In genomic region chr2:45128580-45128997, GRCh38 we compare ENCODE assay signal across 1 cellular context.
TF ChIP-seq lines count a peak whose summit lies in the region.

No MANE protein-coding gene starts in this region.

TF ChIP-seq in HEK293, 187 proteins besides CTCF, POLR2A, EP300 and RAD21 (continued from another document and continues in another):
- no peak for TF ChIP-seq ZBTB11 (tag by site-specific recombination; conservative IDR thresholded peaks at IDR 0.05; ENCODE audit: low read depth)
- no peak for TF ChIP-seq ZSCAN16 (tag by site-specific recombination; IDR thresholded peaks at IDR 0.05)
- TF ChIP-seq ZNF214 (tag by site-specific recombination; IDR thresholded peaks at IDR 0.05; ENCODE audit: borderline replicate concordance): no peak
- TF ChIP-seq ZBTB10 (tag by site-specific recombination; IDR thresholded peaks at IDR 0.05): no peak
- no peak for TF ChIP-seq PRDM2 (tag by site-specific recombination; IDR thresholded peaks at IDR 0.05; ENCODE audit: borderline replicate concordance)
- TF ChIP-seq, protein P1, sequence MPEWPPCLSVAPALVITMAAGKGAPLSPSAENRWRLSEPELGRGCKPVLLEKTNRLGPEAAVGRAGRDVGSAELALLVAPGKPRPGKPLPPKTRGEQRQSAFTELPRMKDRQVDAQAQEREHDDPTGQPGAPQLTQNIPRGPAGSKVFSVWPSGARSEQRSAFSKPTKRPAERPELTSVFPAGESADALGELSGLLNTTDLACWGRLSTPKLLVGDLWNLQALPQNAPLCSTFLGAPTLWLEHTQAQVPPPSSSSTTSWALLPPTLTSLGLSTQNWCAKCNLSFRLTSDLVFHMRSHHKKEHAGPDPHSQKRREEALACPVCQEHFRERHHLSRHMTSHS (tag by site-specific recombination; IDR thresholded peaks at IDR 0.05): no peak
- TF ChIP-seq ZNF132 (tag by site-specific recombination; IDR thresholded peaks at IDR 0.05; ENCODE audit: borderline replicate concordance): no peak
- no peak for TF ChIP-seq ZNF791 (tag by site-specific recombination; IDR thresholded peaks at IDR 0.05)
- peak; percentile 60 for TF ChIP-seq ZBTB17 (tag by site-specific recombination; IDR thresholded peaks at IDR 0.05)
- peak; percentile 70; the same call in 1 of the 2 replicates for TF ChIP-seq ZNF639 (tag by site-specific recombination; IDR thresholded peaks at IDR 0.05)
- TF ChIP-seq ZNF350 (tag by site-specific recombination; IDR thresholded peaks at IDR 0.05): no peak
- TF ChIP-seq ZNF366 (tag by site-specific recombination; conservative IDR thresholded peaks at IDR 0.05): peak; percentile 76
- TF ChIP-seq REPIN1 (tag by site-specific recombination; IDR thresholded peaks at IDR 0.05; ENCODE audit: low read depth): no peak
- TF ChIP-seq GFI1B (tag by site-specific recombination; IDR thresholded peaks at IDR 0.05): no peak
- TF ChIP-seq ZFP37 (tag by site-specific recombination; IDR thresholded peaks at IDR 0.05): 0 out of 2 replicates have a peak, but pooled peaks have one; percentile 39
- TF ChIP-seq ZNF548 (tag by site-specific recombination; IDR thresholded peaks at IDR 0.05): no peak
- TF ChIP-seq ZNF394 (tag by site-specific recombination; IDR thresholded peaks at IDR 0.05; ENCODE audit: borderline replicate concordance): peak; percentile 18; the same call in 1 of the 2 replicates
- peak; percentile 58; the same call in 1 of the 2 replicates for TF ChIP-seq INSM2 (tag by site-specific recombination; IDR thresholded peaks at IDR 0.05)
- TF ChIP-seq, protein P2, sequence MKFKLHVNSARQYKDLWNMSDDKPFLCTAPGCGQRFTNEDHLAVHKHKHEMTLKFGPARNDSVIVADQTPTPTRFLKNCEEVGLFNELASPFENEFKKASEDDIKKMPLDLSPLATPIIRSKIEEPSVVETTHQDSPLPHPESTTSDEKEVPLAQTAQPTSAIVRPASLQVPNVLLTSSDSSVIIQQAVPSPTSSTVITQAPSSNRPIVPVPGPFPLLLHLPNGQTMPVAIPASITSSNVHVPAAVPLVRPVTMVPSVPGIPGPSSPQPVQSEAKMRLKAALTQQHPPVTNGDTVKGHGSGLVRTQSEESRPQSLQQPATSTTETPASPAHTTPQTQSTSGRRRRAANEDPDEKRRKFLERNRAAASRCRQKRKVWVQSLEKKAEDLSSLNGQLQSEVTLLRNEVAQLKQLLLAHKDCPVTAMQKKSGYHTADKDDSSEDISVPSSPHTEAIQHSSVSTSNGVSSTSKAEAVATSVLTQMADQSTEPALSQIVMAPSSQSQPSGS (tag by site-specific recombination; IDR thresholded peaks at IDR 0.05; ENCODE audit: low read depth): no peak
- peak; percentile 72; the same call in 1 of the 2 replicates for TF ChIP-seq ZNF843 (tag by site-specific recombination; IDR thresholded peaks at IDR 0.05)
- peak; percentile 86 for TF ChIP-seq GLIS1 (tag by site-specific recombination; IDR thresholded peaks at IDR 0.05)
- peak; percentile 86 for TF ChIP-seq ZNF362 (tag by site-specific recombination; IDR thresholded peaks at IDR 0.05)
- TF ChIP-seq ZFP69B (tag by site-specific recombination; IDR thresholded peaks at IDR 0.05): peak; percentile 80
- no peak for TF ChIP-seq ZNF311 (tag by site-specific recombination; IDR thresholded peaks at IDR 0.05; ENCODE audit: borderline replicate concordance)
- TF ChIP-seq FEZF1 (tag by site-specific recombination; IDR thresholded peaks at IDR 0.05): peak; percentile 75
- TF ChIP-seq ZBTB6 (tag by site-specific recombination; IDR thresholded peaks at IDR 0.05): no peak
- no peak; the same call in 1 of the 2 replicates for TF ChIP-seq ZNF600 (tag by site-specific recombination; IDR thresholded peaks at IDR 0.05)
- TF ChIP-seq, protein P3, sequence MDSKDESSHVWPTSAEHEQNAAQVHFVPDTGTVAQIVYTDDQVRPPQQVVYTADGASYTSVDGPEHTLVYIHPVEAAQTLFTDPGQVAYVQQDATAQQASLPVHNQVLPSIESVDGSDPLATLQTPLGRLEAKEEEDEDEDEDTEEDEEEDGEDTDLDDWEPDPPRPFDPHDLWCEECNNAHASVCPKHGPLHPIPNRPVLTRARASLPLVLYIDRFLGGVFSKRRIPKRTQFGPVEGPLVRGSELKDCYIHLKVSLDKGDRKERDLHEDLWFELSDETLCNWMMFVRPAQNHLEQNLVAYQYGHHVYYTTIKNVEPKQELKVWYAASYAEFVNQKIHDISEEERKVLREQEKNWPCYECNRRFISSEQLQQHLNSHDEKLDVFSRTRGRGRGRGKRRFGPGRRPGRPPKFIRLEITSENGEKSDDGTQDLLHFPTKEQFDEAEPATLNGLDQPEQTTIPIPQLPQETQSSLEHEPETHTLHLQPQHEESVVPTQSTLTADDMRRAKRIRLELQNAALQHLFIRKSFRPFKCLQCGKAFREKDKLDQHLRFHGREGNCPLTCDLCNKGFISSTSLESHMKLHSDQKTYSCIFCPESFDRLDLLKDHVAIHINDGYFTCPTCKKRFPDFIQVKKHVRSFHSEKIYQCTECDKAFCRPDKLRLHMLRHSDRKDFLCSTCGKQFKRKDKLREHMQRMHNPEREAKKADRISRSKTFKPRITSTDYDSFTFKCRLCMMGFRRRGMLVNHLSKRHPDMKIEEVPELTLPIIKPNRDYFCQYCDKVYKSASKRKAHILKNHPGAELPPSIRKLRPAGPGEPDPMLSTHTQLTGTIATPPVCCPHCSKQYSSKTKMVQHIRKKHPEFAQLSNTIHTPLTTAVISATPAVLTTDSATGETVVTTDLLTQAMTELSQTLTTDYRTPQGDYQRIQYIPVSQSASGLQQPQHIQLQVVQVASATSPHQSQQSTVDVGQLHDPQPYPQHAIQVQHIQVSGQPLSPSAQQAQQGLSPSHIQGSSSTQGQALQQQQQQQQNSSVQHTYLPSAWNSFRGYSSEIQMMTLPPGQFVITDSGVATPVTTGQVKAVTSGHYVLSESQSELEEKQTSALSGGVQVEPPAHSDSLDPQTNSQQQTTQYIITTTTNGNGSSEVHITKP (tag by site-specific recombination; IDR thresholded peaks at IDR 0.05): peak; percentile 74
- no peak for TF ChIP-seq MYNN (tag by site-specific recombination; IDR thresholded peaks at IDR 0.05; ENCODE audit: borderline replicate concordance)
